Comparison of ENCODE assay signal across 1 cellular context in the genomic region with DNA sequence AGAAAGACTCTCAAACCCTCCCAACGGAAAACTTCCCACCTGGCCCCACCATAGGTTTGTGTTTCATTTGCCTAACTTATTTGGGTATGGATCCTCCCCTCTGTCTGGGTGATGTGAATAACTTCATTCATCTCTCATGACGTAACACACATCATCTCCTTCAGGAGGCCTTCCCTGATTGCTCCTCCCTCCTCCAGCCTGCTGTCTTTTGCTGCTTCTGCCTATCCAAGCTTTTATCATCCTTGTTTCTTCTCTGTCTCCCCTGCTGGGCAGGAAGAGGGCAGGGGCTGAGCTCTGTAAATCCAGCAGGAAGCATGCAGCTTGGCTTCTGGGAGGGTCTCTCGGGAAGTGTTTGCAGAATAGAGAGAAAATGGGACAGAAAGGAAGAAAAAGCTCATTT.
A peak's percentile ranks its signal among the peaks of the same experiment; 100 is the strongest.
TF ChIP-seq lines count a peak whose summit lies in the region.

No MANE protein-coding gene starts in this region.

TF ChIP-seq in WTC11, 78 proteins besides CTCF, POLR2A, EP300 and RAD21:
- TF ChIP-seq, protein P1, sequence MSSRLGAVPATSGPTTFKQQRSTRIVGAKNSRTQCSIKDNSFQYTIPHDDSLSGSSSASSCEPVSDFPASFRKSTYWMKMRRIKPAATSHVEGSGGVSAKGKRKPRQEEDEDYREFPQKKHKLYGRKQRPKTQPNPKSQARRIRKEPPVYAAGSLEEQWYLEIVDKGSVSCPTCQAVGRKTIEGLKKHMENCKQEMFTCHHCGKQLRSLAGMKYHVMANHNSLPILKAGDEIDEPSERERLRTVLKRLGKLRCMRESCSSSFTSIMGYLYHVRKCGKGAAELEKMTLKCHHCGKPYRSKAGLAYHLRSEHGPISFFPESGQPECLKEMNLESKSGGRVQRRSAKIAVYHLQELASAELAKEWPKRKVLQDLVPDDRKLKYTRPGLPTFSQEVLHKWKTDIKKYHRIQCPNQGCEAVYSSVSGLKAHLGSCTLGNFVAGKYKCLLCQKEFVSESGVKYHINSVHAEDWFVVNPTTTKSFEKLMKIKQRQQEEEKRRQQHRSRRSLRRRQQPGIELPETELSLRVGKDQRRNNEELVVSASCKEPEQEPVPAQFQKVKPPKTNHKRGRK (CRISPR knock-in tag; IDR thresholded peaks at IDR 0.05; ENCODE audit: borderline replicate concordance): no peak
- TF ChIP-seq TEAD4 (CRISPR knock-in tag; IDR thresholded peaks at IDR 0.05): no peak
- TF ChIP-seq ZNF317 (CRISPR knock-in tag; IDR thresholded peaks at IDR 0.05; ENCODE audit: borderline replicate concordance, low read depth): no peak
- TF ChIP-seq HMGA2 (CRISPR knock-in tag; IDR thresholded peaks at IDR 0.05): no peak
- TF ChIP-seq KAT7 (CRISPR knock-in tag; IDR thresholded peaks at IDR 0.05; ENCODE audit: borderline replicate concordance): no peak
- TF ChIP-seq ETV6 (CRISPR knock-in tag; IDR thresholded peaks at IDR 0.05): 0 out of 2 replicates have a peak, but pooled peaks have one; percentile 37
- TF ChIP-seq ZNF138 (CRISPR knock-in tag; conservative IDR thresholded peaks at IDR 0.05): no peak
